Comparison of ENCODE assay signal across 1 cellular context in the genomic region with DNA sequence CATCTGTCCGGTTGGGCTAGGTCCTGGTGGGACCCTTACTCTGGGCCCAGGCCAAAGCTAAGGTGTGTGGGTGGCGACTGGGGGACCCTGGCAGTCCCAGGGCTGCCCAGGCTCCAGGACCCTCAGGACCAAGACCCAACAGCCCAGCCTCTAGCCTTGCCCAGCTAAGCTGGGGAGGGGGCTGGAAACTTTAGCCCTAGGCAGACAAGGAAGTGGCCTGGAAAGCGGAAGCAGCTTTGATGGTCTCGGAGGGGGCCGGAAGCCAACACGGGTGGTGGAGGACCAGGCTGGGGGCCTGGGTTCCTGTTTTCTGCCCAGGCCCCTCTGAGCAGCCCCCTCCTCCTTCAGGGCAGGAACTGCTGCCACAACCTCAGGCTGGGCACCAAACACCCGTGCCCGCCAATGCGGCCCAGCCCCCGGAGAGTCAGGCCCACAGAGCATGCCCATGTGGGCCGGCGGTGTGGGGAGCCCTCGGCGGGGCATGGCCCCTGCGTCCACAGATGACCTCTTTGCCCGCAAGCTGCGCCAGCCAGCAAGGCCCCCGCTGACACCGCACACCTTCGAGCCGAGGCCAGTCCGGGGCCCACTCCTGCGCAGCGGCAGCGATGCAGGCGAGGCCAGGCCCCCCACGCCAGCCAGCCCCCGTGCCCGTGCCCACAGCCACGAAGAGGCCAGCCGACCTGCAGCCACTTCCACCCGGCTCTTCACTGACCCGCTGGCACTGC.
TF ChIP-seq lines count a peak whose summit lies in the region.

No MANE protein-coding gene starts in this region.

TF ChIP-seq in GM12878, 131 proteins besides CTCF, POLR2A, EP300 and RAD21 (continued from another document):
- TF ChIP-seq CHD1 (IDR thresholded peaks at IDR 0.05; ENCODE audit: low read depth, low read length) (no peak), RAD51 (IDR thresholded peaks at IDR 0.05) (no peak), ZBED1 (IDR thresholded peaks at IDR 0.05; ENCODE audit: borderline replicate concordance) (no peak), CBFB (IDR thresholded peaks at IDR 0.05; ENCODE audit: low read depth) (no peak), ZZZ3 (IDR thresholded peaks at IDR 0.05; ENCODE audit: control insufficient read depth, insufficient read length, low read depth) (no peak), SMC3 (IDR thresholded peaks at IDR 0.05; ENCODE audit: borderline replicate concordance, low read length) (no peak; the same call in 1 of the 2 replicates), SIX5 (IDR thresholded peaks at IDR 0.05; ENCODE audit: low read depth, low read length, severe bottlenecking) (no peak), IRF4 (IDR thresholded peaks at IDR 0.05; ENCODE audit: low read depth, low read length) (no peak), MYC (IDR thresholded peaks at IDR 0.05; ENCODE audit: insufficient read depth, insufficient read length, insufficient replicate concordance, low read length, severe bottlenecking) (no peak), RUNX3 (IDR thresholded peaks at IDR 0.05; ENCODE audit: low read length) (no peak; the same call in 1 of the 2 replicates), EED (IDR thresholded peaks at IDR 0.05; ENCODE audit: low read depth) (no peak), KAT2A (conservative IDR thresholded peaks at IDR 0.05; ENCODE audit: control insufficient read depth, low read depth, low read length) (no peak), PAX5 (IDR thresholded peaks at IDR 0.05; ENCODE audit: borderline replicate concordance, low read depth, low read length) (no peak), ATF7 (IDR thresholded peaks at IDR 0.05; ENCODE audit: low read depth) (peak; percentile 33; the same call in 1 of the 2 replicates), ZNF274 (IDR thresholded peaks at IDR 0.05; ENCODE audit: insufficient read depth, insufficient read length) (no peak), JUNB (IDR thresholded peaks at IDR 0.05) (no peak), MTA3 (IDR thresholded peaks at IDR 0.05; ENCODE audit: borderline replicate concordance, low read length) (no peak), RCOR1 (conservative IDR thresholded peaks at IDR 0.05; ENCODE audit: low read depth, low read length) (no peak), BHLHE40 (IDR thresholded peaks at IDR 0.05; ENCODE audit: borderline replicate concordance in 1 of 2, low read depth in 2 of 2, low read length in 1 of 2) (0 out of 4 replicates have a peak, but pooled peaks of 1 of the 2 experiments have one; percentile 20), BCL11A (IDR thresholded peaks at IDR 0.05; ENCODE audit: low read depth, low read length) (no peak), NR2F1 (conservative IDR thresholded peaks at IDR 0.05) (peak; percentile 49; the same call in 1 of the 2 replicates), SIN3A (IDR thresholded peaks at IDR 0.05; ENCODE audit: low read depth, low read length) (no peak), LARP7 (IDR thresholded peaks at IDR 0.05) (no peak; the same call in none of the 2 replicates), FOS (IDR thresholded peaks at IDR 0.05; ENCODE audit: borderline replicate concordance, extremely low read depth, insufficient read length) (no peak)
- TF ChIP-seq, protein P1, sequence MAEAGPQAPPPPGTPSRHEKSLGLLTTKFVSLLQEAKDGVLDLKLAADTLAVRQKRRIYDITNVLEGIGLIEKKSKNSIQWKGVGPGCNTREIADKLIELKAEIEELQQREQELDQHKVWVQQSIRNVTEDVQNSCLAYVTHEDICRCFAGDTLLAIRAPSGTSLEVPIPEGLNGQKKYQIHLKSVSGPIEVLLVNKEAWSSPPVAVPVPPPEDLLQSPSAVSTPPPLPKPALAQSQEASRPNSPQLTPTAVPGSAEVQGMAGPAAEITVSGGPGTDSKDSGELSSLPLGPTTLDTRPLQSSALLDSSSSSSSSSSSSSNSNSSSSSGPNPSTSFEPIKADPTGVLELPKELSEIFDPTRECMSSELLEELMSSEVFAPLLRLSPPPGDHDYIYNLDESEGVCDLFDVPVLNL (IDR thresholded peaks at IDR 0.05; ENCODE audit: low read depth, low read length): no peak
- TF ChIP-seq, protein P2, sequence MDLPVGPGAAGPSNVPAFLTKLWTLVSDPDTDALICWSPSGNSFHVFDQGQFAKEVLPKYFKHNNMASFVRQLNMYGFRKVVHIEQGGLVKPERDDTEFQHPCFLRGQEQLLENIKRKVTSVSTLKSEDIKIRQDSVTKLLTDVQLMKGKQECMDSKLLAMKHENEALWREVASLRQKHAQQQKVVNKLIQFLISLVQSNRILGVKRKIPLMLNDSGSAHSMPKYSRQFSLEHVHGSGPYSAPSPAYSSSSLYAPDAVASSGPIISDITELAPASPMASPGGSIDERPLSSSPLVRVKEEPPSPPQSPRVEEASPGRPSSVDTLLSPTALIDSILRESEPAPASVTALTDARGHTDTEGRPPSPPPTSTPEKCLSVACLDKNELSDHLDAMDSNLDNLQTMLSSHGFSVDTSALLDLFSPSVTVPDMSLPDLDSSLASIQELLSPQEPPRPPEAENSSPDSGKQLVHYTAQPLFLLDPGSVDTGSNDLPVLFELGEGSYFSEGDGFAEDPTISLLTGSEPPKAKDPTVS (IDR thresholded peaks at IDR 0.05; ENCODE audit: low read depth, low read length): no peak
- TF ChIP-seq, protein P3, sequence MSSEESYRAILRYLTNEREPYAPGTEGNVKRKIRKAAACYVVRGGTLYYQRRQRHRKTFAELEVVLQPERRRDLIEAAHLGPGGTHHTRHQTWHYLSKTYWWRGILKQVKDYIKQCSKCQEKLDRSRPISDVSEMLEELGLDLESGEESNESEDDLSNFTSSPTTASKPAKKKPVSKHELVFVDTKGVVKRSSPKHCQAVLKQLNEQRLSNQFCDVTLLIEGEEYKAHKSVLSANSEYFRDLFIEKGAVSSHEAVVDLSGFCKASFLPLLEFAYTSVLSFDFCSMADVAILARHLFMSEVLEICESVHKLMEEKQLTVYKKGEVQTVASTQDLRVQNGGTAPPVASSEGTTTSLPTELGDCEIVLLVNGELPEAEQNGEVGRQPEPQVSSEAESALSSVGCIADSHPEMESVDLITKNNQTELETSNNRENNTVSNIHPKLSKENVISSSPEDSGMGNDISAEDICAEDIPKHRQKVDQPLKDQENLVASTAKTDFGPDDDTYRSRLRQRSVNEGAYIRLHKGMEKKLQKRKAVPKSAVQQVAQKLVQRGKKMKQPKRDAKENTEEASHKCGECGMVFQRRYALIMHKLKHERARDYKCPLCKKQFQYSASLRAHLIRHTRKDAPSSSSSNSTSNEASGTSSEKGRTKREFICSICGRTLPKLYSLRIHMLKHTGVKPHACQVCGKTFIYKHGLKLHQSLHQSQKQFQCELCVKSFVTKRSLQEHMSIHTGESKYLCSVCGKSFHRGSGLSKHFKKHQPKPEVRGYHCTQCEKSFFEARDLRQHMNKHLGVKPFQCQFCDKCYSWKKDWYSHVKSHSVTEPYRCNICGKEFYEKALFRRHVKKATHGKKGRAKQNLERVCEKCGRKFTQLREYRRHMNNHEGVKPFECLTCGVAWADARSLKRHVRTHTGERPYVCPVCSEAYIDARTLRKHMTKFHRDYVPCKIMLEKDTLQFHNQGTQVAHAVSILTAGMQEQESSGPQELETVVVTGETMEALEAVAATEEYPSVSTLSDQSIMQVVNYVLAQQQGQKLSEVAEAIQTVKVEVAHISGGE (CRISPR knock-in tag; IDR thresholded peaks at IDR 0.05): no peak
- TF ChIP-seq, protein P4, sequence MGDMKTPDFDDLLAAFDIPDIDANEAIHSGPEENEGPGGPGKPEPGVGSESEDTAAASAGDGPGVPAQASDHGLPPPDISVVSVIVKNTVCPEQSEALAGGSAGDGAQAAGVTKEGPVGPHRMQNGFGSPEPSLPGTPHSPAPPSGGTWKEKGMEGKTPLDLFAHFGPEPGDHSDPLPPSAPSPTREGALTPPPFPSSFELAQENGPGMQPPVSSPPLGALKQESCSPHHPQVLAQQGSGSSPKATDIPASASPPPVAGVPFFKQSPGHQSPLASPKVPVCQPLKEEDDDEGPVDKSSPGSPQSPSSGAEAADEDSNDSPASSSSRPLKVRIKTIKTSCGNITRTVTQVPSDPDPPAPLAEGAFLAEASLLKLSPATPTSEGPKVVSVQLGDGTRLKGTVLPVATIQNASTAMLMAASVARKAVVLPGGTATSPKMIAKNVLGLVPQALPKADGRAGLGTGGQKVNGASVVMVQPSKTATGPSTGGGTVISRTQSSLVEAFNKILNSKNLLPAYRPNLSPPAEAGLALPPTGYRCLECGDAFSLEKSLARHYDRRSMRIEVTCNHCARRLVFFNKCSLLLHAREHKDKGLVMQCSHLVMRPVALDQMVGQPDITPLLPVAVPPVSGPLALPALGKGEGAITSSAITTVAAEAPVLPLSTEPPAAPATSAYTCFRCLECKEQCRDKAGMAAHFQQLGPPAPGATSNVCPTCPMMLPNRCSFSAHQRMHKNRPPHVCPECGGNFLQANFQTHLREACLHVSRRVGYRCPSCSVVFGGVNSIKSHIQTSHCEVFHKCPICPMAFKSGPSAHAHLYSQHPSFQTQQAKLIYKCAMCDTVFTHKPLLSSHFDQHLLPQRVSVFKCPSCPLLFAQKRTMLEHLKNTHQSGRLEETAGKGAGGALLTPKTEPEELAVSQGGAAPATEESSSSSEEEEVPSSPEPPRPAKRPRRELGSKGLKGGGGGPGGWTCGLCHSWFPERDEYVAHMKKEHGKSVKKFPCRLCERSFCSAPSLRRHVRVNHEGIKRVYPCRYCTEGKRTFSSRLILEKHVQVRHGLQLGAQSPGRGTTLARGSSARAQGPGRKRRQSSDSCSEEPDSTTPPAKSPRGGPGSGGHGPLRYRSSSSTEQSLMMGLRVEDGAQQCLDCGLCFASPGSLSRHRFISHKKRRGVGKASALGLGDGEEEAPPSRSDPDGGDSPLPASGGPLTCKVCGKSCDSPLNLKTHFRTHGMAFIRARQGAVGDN (IDR thresholded peaks at IDR 0.05): peak; percentile 60
- TF ChIP-seq, protein P5, sequence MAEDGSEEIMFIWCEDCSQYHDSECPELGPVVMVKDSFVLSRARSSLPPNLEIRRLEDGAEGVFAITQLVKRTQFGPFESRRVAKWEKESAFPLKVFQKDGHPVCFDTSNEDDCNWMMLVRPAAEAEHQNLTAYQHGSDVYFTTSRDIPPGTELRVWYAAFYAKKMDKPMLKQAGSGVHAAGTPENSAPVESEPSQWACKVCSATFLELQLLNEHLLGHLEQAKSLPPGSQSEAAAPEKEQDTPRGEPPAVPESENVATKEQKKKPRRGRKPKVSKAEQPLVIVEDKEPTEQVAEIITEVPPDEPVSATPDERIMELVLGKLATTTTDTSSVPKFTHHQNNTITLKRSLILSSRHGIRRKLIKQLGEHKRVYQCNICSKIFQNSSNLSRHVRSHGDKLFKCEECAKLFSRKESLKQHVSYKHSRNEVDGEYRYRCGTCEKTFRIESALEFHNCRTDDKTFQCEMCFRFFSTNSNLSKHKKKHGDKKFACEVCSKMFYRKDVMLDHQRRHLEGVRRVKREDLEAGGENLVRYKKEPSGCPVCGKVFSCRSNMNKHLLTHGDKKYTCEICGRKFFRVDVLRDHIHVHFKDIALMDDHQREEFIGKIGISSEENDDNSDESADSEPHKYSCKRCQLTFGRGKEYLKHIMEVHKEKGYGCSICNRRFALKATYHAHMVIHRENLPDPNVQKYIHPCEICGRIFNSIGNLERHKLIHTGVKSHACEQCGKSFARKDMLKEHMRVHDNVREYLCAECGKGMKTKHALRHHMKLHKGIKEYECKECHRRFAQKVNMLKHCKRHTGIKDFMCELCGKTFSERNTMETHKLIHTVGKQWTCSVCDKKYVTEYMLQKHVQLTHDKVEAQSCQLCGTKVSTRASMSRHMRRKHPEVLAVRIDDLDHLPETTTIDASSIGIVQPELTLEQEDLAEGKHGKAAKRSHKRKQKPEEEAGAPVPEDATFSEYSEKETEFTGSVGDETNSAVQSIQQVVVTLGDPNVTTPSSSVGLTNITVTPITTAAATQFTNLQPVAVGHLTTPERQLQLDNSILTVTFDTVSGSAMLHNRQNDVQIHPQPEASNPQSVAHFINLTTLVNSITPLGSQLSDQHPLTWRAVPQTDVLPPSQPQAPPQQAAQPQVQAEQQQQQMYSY (CRISPR knock-in tag; IDR thresholded peaks at IDR 0.05): no peak
- TF ChIP-seq, protein P6, sequence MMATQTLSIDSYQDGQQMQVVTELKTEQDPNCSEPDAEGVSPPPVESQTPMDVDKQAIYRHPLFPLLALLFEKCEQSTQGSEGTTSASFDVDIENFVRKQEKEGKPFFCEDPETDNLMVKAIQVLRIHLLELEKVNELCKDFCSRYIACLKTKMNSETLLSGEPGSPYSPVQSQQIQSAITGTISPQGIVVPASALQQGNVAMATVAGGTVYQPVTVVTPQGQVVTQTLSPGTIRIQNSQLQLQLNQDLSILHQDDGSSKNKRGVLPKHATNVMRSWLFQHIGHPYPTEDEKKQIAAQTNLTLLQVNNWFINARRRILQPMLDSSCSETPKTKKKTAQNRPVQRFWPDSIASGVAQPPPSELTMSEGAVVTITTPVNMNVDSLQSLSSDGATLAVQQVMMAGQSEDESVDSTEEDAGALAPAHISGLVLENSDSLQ (IDR thresholded peaks at IDR 0.05): no peak
